25 cellular contexts compared by ENCODE assay signal in the genomic region with DNA sequence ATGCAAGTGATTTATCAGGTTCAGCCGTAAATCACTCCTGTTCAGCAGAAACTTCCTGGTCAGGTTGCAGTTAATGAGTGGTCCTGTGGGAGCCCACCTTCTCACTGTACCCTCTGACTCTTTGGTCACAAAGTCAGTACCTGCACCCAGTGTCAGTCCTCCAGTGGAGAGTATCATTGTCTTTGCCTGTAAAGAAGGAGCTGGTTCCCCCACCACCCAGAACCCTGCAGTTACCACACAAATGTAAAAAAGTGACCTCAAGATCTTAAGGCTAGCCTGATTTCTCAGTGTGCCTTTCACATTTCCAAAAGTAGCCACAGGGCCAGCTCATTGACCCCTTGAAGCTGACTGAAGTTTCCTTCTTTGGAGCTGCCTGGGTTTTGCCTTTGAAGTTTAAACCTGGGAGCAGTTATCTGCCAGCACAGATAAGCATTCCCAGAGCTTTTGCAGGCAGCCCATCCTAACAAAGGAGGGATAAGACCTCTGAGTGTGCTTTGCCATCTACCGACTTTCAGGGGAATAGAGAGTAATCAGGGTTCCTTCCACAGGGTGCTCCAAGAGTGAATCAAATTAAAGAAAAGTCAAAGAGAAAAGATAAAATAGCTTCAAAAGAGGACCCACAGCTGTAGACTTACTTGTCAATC.
"Had no signal": no experiment of that assay in that cellular context is flagged by ENCODE, and none has a peak within 500 bp of the region (broad histone marks: within the 10 kb centered on the region; RNA-seq: fewer than 3 reads in every experiment).

No MANE protein-coding gene starts in this region.

- H3K36me3 Mint-ChIP-seq: activated naive CD8-positive, alpha-beta T cell; natural killer cell treated with Interleukin-12 subunit alpha and Interleukin-12 subunit beta and Interleukin-15 and Interleukin-18, amount 100 ng/mL, for 72 hours had no signal

- FAIRE-seq: keratinocyte, TTC549 had no signal

- ATAC-seq: gastrocnemius medialis; heart right ventricle; left ventricle myocardium superior; natural killer cell treated with Interleukin-12 subunit alpha and Interleukin-12 subunit beta and Interleukin-15 and Interleukin-18, amount 100 ng/mL, for 72 hours; right cardiac atrium had no signal

- H3K4me1 Mint-ChIP-seq: activated CD4-positive, alpha-beta T cell treated with anti-CD3 and anti-CD28 coated beads, Interleukin-2, amount 10 ng/mL, durations not matched to agents 7 days and 5 days had no signal

- H3K9me3 ChIP-seq: gastrocnemius medialis, heart right ventricle, prostate gland, tibial nerve, vagina had no signal

- H3K4me3 Mint-ChIP-seq: activated CD4-positive, alpha-beta T cell treated with anti-CD3 and anti-CD28 coated beads, Interleukin-2, amount 10 ng/mL, durations not matched to agents 7 days and 5 days; activated naive CD8-positive, alpha-beta T cell; natural killer cell treated with Interleukin-12 subunit alpha and Interleukin-12 subunit beta and Interleukin-15 and Interleukin-18, amount 100 ng/mL, for 72 hours had no signal

- H3K4me1 ChIP-seq: gastrocnemius medialis, heart right ventricle, prostate gland, tibial nerve, vagina had no signal

- H3K27me3 ChIP-seq: gastrocnemius medialis, heart right ventricle, tibial nerve, vagina had no signal

- H3K36me3 ChIP-seq: gastrocnemius medialis, heart right ventricle, prostate gland, tibial nerve, vagina had no signal

- H3K27ac Mint-ChIP-seq: activated CD4-positive, alpha-beta T cell treated with anti-CD3 and anti-CD28 coated beads, Interleukin-2, amount 10 ng/mL, durations not matched to agents 7 days and 5 days; activated naive CD8-positive, alpha-beta T cell; natural killer cell treated with Interleukin-12 subunit alpha and Interleukin-12 subunit beta and Interleukin-15 and Interleukin-18, amount 100 ng/mL, for 72 hours had no signal

- H3K27ac ChIP-seq: gastrocnemius medialis, heart right ventricle, prostate gland, skin epidermis, tibial nerve, vagina had no signal

- H3K27me3 Mint-ChIP-seq: activated CD4-positive, alpha-beta T cell treated with anti-CD3 and anti-CD28 coated beads, Interleukin-2, amount 10 ng/mL, durations not matched to agents 7 days and 5 days; activated naive CD8-positive, alpha-beta T cell; natural killer cell treated with Interleukin-12 subunit alpha and Interleukin-12 subunit beta and Interleukin-15 and Interleukin-18, amount 100 ng/mL, for 72 hours had no signal

- H3K4me3 ChIP-seq: gastrocnemius medialis, heart right ventricle, prostate gland, skin epidermis, tibial nerve, vagina had no signal

- H3K9me3 Mint-ChIP-seq: activated CD4-positive, alpha-beta T cell treated with anti-CD3 and anti-CD28 coated beads, Interleukin-2, amount 10 ng/mL, durations not matched to agents 7 days and 5 days had no signal

- DNase-seq: activated CD4-positive, alpha-beta T cell treated with anti-CD3 and anti-CD28 coated beads, Interleukin-2, amount 10 ng/mL, durations not matched to agents 7 days and 5 days; activated CD4-positive, CD25-positive, alpha-beta regulatory T cell; activated CD8-positive, alpha-beta memory T cell treated with anti-CD3 and anti-CD28 coated beads, Interleukin-2, amount 50 U/mL, for 48 hours; activated gamma-delta T cell treated with Interleukin-2 at 50 U/mL for 16 hours; amniotic stem cell; central memory CD4-positive, alpha-beta T cell; cortex of kidney; erythroblast; gastrocnemius medialis; heart right ventricle; left ventricle myocardium superior; mesenchymal stem cell; right cardiac atrium; stimulated activated CD4-positive, alpha-beta T cell treated with anti-CD3 and anti-CD28 coated beads, Interleukin-15, amount 100 ng/mL, for 24 hours; stimulated activated CD4-positive, alpha-beta T cell treated with anti-CD3 and anti-CD28 coated beads, Interleukin-4, amount 100 ng/mL, for 1 hour; stimulated activated naive CD4-positive, alpha-beta T cell; T-helper 2 cell had no signal
